26 cellular contexts compared by ENCODE assay signal in the genomic region with DNA sequence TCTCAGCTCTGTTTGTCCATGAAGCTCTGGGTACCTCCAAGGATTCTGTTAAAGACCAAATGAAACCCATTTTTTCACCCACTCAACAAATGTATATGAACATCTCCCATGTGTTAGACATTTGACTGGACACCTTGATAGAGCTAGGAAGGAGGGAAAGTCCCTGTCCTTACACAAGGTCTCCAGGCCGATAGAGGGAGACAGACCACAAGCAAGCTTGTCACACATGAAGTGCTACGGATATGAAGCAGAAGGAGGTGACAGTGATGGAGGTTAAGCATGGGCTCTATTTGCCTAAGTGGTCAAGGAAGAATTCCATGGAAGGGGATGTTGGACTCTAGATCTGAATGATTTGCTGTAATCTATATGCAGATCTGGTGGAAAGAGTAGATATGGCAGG.
DNase-seq lines count a peak whose midpoint lies in the region; ATAC-seq, FAIRE-seq and TF ChIP-seq lines count a peak whose summit lies in the region.
"Had no signal": no experiment of that assay in that cellular context is flagged by ENCODE, and none has a peak within 500 bp of the region (broad histone marks: within the 10 kb centered on the region; RNA-seq: fewer than 3 reads in every experiment).

No MANE protein-coding gene starts in this region.

- TF ChIP-seq POLR2A in HepG2 (IDR thresholded peaks at IDR 0.05; ENCODE audit: insufficient read depth in 1 of 2, low read depth in 2 of 2, low read length in 2 of 2) = no peak
- no peak for TF ChIP-seq POLR2A in right lobe of liver (IDR thresholded peaks at IDR 0.05)

- CTCF ChIA-PET in HepG2 (lab: Yijun Ruan, JAX; ENCODE audit: low intra/inter-chr PET ratio, low total read pairs) = no interaction called here
- CTCF ChIA-PET in Panc1 (lab: Charles Lee) = interaction anchor here (0.6 kb wide), 1 partner anchor 1497 kb away, joined by 4 read pairs; no protein-coding TSS in a partner anchor
- CTCF ChIA-PET in T-cell (lab: Charles Lee) = no interaction called here

- H3K36me3 Mint-ChIP-seq in T-cell = no peaks in the 10 kb centered on the region
- H3K36me3 Mint-ChIP-seq: stimulated activated memory B cell treated with anti-CD40 and anti-IgM and Interleukin-4, amounts not matched to agents 10 μg/mL and 1 μg/mL and 100 μg/mL, for 72 hours had no signal

- no peaks in the 10 kb centered on the region for H3K9me3 Mint-ChIP-seq in T-cell
- H3K9me3 Mint-ChIP-seq: activated T-cell treated with anti-CD3 and anti-CD28 coated beads, Interleukin-2, amount 50 U/mL, for 24 hours; stimulated activated memory B cell treated with anti-CD40 and anti-IgM and Interleukin-4, amounts not matched to agents 10 μg/mL and 1 μg/mL and 100 μg/mL, for 72 hours had no signal

- no peaks in the 10 kb centered on the region for H3K4me1 Mint-ChIP-seq in T-cell
- H3K4me1 Mint-ChIP-seq: stimulated activated memory B cell treated with anti-CD40 and anti-IgM and Interleukin-4, amounts not matched to agents 10 μg/mL and 1 μg/mL and 100 μg/mL, for 72 hours had no signal

- no peaks in the 10 kb centered on the region for H3K9me3 ChIP-seq in HepG2 (ENCODE audit: low read length)
- no peaks in the 10 kb centered on the region for H3K9me3 ChIP-seq in right lobe of liver
- H3K9me3 ChIP-seq in Panc1 (ENCODE audit: control insufficient read depth, insufficient read depth, low read depth, low read length) = no peaks in the 10 kb centered on the region
- H3K9me3 ChIP-seq: heart right ventricle, mucosa of descending colon, Peyer's patch, testis had no signal

- H3K4me1 ChIP-seq in HepG2 (ENCODE audit: insufficient read depth, low read length) (peaks cover 10% of the 10 kb centered on the region), right lobe of liver (no peaks in the 10 kb centered on the region), Panc1 (ENCODE audit: control insufficient read depth, insufficient read depth, low read length) (no peaks in the 10 kb centered on the region; the same call in 1 of the 2 replicates)
- H3K4me1 ChIP-seq: Peyer's patch, testis had no signal

- no peak overlapping the region for H2AFZ ChIP-seq in HepG2 (ENCODE audit: low read length)

- H3K36me3 ChIP-seq in HepG2 (replicated peaks in 1 of 2; ENCODE audit: control insufficient read depth in 1 of 2, insufficient read depth in 2 of 2, low read length in 2 of 2) = no peaks in the 10 kb centered on the region
- no peaks in the 10 kb centered on the region for H3K36me3 ChIP-seq in right lobe of liver
- H3K36me3 ChIP-seq in Panc1 (ENCODE audit: control insufficient read depth, insufficient read depth, low read length) = no peaks in the 10 kb centered on the region
- H3K36me3 ChIP-seq: Peyer's patch had no signal

- H3K4me3 Mint-ChIP-seq in T-cell = no peak overlapping the region
- H3K4me3 Mint-ChIP-seq: activated CD8-positive, alpha-beta T cell treated with anti-CD3 and anti-CD28 coated beads, Interleukin-2, amount 10 ng/mL, durations not matched to agents 7 days and 5 days; activated T-cell treated with anti-CD3 and anti-CD28 coated beads, Interleukin-2, amount 50 U/mL, for 24 hours; stimulated activated memory B cell treated with anti-CD40 and anti-IgM and Interleukin-4, amounts not matched to agents 10 μg/mL and 1 μg/mL and 100 μg/mL, for 72 hours had no signal

- TF ChIP-seq EP300 in HepG2 (IDR thresholded peaks at IDR 0.05; ENCODE audit: low read depth in 2 of 2, low read length in 2 of 2) (no peak), HepG2 (CRISPR knock-in tag; IDR thresholded peaks at IDR 0.05; ENCODE audit: borderline replicate concordance) (no peak)

- in situ Hi-C loops in HepG2 (cut with HindIII; ENCODE audit: extremely low pct_ligation_motif_present, low pct_unique_long_range_greater_than_20kb) = no loop called here
- in situ Hi-C loops in Panc1 (cut with HindIII; ENCODE audit: low pct_unique_long_range_greater_than_20kb, low sequenced_read_pairs) = no loop called here

- BruUV-seq in HepG2 (replicated peaks; lab: Mats Ljungman, UMichigan) (no TSS peak), Panc1 (replicated peaks; lab: Mats Ljungman, UMichigan) (no TSS peak)

- ATAC-seq in HepG2 = peak; percentile 56; the same call in 2 of the 3 replicates
- no peak for ATAC-seq in right lobe of liver
- no peak for ATAC-seq in Panc1
- no peak for ATAC-seq in T-cell (replicated peaks in 1 of 4)
- no peak for ATAC-seq in sciatic nerve
- ATAC-seq: activated CD4-positive, CD25-positive, alpha-beta regulatory T cell treated with anti-CD3 and anti-CD28 coated beads, Interleukin-2, amount 50 U/mL, for 24 hours; activated CD8-positive, alpha-beta T cell treated with anti-CD3 and anti-CD28 coated beads, Interleukin-2, amount 10 ng/mL, durations not matched to agents 7 days and 5 days; heart right ventricle; mucosa of descending colon; stimulated activated memory B cell treated with anti-CD40 and anti-IgM and Interleukin-4, amounts not matched to agents 10 μg/mL and 1 μg/mL and 100 μg/mL, for 72 hours had no signal

- TF ChIP-seq CTCF in HepG2 (CRISPR knock-in tag; IDR thresholded peaks at IDR 0.05) (peak; percentile 70), right lobe of liver (IDR thresholded peaks at IDR 0.05) (no peak), GM20000 (IDR thresholded peaks at IDR 0.05; ENCODE audit: extremely low read depth, missing control alignments) (no peak), Panc1 (IDR thresholded peaks at IDR 0.05) (peak; percentile 19)

- POLR2A ChIA-PET in HepG2 (lab: Yijun Ruan, JAX) = no interaction called here
- POLR2A ChIA-PET in Panc1 (lab: Charles Lee) = no interaction called here
- POLR2A ChIA-PET in T-cell (lab: Charles Lee) = no interaction called here

- H3K27ac ChIP-seq in HepG2 (ENCODE audit: extremely low read length, insufficient read depth, low read length) (no peak overlapping the region), right lobe of liver (no peak overlapping the region), Panc1 (ENCODE audit: low read length) (no peak overlapping the region)
- H3K27ac ChIP-seq: dorsolateral prefrontal cortex, heart right ventricle, Peyer's patch, testis had no signal

- intact Hi-C loops in HepG2 (cut with micrococcal nuclease; ENCODE audit: unreplicated experiment) = loop anchor here (10.0 kb wide), 1 partner anchor 254 kb away; no protein-coding TSS in a partner anchor
- intact Hi-C loops in right lobe of liver (cut with DNase I) = no loop called here
- intact Hi-C loops in Panc1 (cut with micrococcal nuclease; ENCODE audit: unreplicated experiment) = no loop called here
- intact Hi-C loops in sciatic nerve (cut with DNase I) = no loop called here

- FAIRE-seq in HepG2 (lab: Jason Lieb, UNC) = no peak
- FAIRE-seq: GM19239 had no signal

- H3K27me3 Mint-ChIP-seq in T-cell = peaks cover 10 to 30% of the 10 kb centered on the region in 2 donors

- 0% methylated on average over 2 of the region's 2 CpGs for WGBS in HepG2 (ENCODE audit: low lambda C conversion rate)
- WGBS in right lobe of liver (ENCODE audit: insufficient coverage, low coverage, low lambda C conversion rate, missing lambda C conversion rate) = 46% methylated on average over 2 of the region's 2 CpGs

- TF ChIP-seq RAD21 in HepG2 (CRISPR knock-in tag; IDR thresholded peaks at IDR 0.05) = no peak

- no peak overlapping the region for H3K4me2 ChIP-seq in HepG2 (ENCODE audit: low read depth, low read length)

- H3K9ac ChIP-seq in HepG2 (ENCODE audit: insufficient read depth, low read depth, low read length) = no peak overlapping the region

- H3K27me3 ChIP-seq in HepG2 (ENCODE audit: control insufficient read depth in 1 of 2, insufficient read depth in 2 of 2, low read length in 2 of 2) = peaks cover 0 to 3% of the 10 kb centered on the region in 2 experiments; a peak in 1 of 5 replicates
- peaks cover 0 to 3% of the 10 kb centered on the region in 2 donors for H3K27me3 ChIP-seq in right lobe of liver
- H3K27me3 ChIP-seq in Panc1 (ENCODE audit: control insufficient read depth, insufficient read depth, low read length) = no peaks in the 10 kb centered on the region
- H3K27me3 ChIP-seq: Peyer's patch, testis had no signal

- no peaks in the 10 kb centered on the region for H4K20me1 ChIP-seq in HepG2 (ENCODE audit: insufficient read depth, low read length)

- H3K79me2 ChIP-seq in HepG2 (ENCODE audit: insufficient read depth, low read length) = no peaks in the 10 kb centered on the region

- H3K4me3 ChIP-seq in HepG2 (replicated peaks in 1 of 3; ENCODE audit: insufficient read depth in 1 of 3, low read depth in 2 of 3, low read length in 3 of 3) (no peak overlapping the region), right lobe of liver (no peak overlapping the region), Panc1 (ENCODE audit: low read depth in 2 of 2, low read length in 2 of 2) (no peak overlapping the region)
- H3K4me3 ChIP-seq: dorsolateral prefrontal cortex, heart right ventricle, mucosa of descending colon, Peyer's patch, testis had no signal

- no peak overlapping the region for H3K27ac Mint-ChIP-seq in T-cell
- H3K27ac Mint-ChIP-seq: activated CD8-positive, alpha-beta T cell treated with anti-CD3 and anti-CD28 coated beads, Interleukin-2, amount 10 ng/mL, durations not matched to agents 7 days and 5 days; activated T-cell treated with anti-CD3 and anti-CD28 coated beads, Interleukin-2, amount 50 U/mL, for 24 hours; stimulated activated memory B cell treated with anti-CD40 and anti-IgM and Interleukin-4, amounts not matched to agents 10 μg/mL and 1 μg/mL and 100 μg/mL, for 72 hours had no signal

- peak; percentile 21 for DNase-seq in HepG2 (ENCODE audit: low spot score)
- no peak for DNase-seq in right lobe of liver
- peak; percentile 16 for DNase-seq in GM20000 (ENCODE audit: low spot score)
- DNase-seq in Panc1 (ENCODE audit: low read depth, low spot score) = no peak
- DNase-seq in T-cell = no peak
- DNase-seq in sciatic nerve (ENCODE audit: low spot score) = no peak
- no peak for DNase-seq in HuH-7.5 (ENCODE audit: low spot score)
- DNase-seq in NCI-H187 treated with DMSO at 0.1 percent for 48 hours (lab: John Stamatoyannopoulos, UW) = no peak
- DNase-seq: activated CD8-positive, alpha-beta T cell treated with anti-CD3 and anti-CD28 coated beads, Interleukin-2, amount 10 ng/mL, durations not matched to agents 7 days and 5 days; activated naive CD4-positive, alpha-beta T cell treated with Interleukin-2 at 50 U/mL for 16 hours; activated T-cell treated with anti-CD3 and anti-CD28 coated beads, Interleukin-2, amount 50 U/mL, for 24 hours; aorta; caudate nucleus; dorsolateral prefrontal cortex; GOT3; heart right ventricle; mucosa of descending colon; NCI-H1105; NCI-H510A treated with DMSO at 0.1 percent for 48 hours; Peyer's patch; posterior cingulate gyrus; stimulated activated CD4-positive, alpha-beta T cell treated with anti-CD3 and anti-CD28 coated beads, Interleukin-1b, Interleukin-23, amount 100 ng/mL, for 48 hours; testis had no signal

TF ChIP-seq in HepG2, 621 proteins besides CTCF, POLR2A, EP300 and RAD21 (continues in another document):
- TF ChIP-seq ZNF557 (CRISPR knock-in tag; IDR thresholded peaks at IDR 0.05) = no peak

Comparison
In these comparisons a context has a peak if more than half of its experiments do, and no peak if none do; other contexts are left out.
1. DNase-seq: peak in HepG2 (single experiment) and GM20000 (single experiment); none in right lobe of liver (0 of 3), Panc1 (single experiment), T-cell (0 of 34), sciatic nerve (single experiment), HuH-7.5 (single experiment) and NCI-H187 treated with DMSO at 0.1 percent for 48 hours (single experiment).
2. CTCF ChIP-seq: peak in HepG2 (single experiment) and Panc1 (single experiment); none in right lobe of liver (0 of 4) and GM20000 (single experiment).